In genomic region chr17:60729854-60730253, GRCh38 we compare ENCODE assay signal across 1 cellular context.
TF ChIP-seq lines count a peak whose summit lies in the region.

No MANE protein-coding gene starts in this region.

TF ChIP-seq in HepG2, 621 proteins besides CTCF, POLR2A, EP300 and RAD21 (continued from another document and continues in another):
- TF ChIP-seq ZNF740 (CRISPR knock-in tag; IDR thresholded peaks at IDR 0.05) (0 out of 2 replicates have a peak, but pooled peaks have one; percentile 13), REXO4 (CRISPR knock-in tag; IDR thresholded peaks at IDR 0.05; ENCODE audit: borderline replicate concordance) (no peak), ZNF282 (IDR thresholded peaks at IDR 0.05; ENCODE audit: partially characterized antibody) (no peak), ZNF605 (CRISPR knock-in tag; IDR thresholded peaks at IDR 0.05) (no peak), SKI (IDR thresholded peaks at IDR 0.05; ENCODE audit: partially characterized antibody) (peak; percentile 48), ZNF274 (CRISPR knock-in tag; IDR thresholded peaks at IDR 0.05) (no peak), SPEN (CRISPR knock-in tag; IDR thresholded peaks at IDR 0.05; ENCODE audit: low read depth) (no peak), ZBTB42 (CRISPR knock-in tag; IDR thresholded peaks at IDR 0.05) (no peak), PAWR (CRISPR knock-in tag; IDR thresholded peaks at IDR 0.05; ENCODE audit: borderline replicate concordance) (no peak), ZNF256 (CRISPR knock-in tag; conservative IDR thresholded peaks at IDR 0.05) (no peak; the same call in 1 of the 2 replicates), DMTF1 (CRISPR knock-in tag; IDR thresholded peaks at IDR 0.05) (no peak), NR0B2 (CRISPR knock-in tag; IDR thresholded peaks at IDR 0.05) (no peak), TFE3 (CRISPR knock-in tag; IDR thresholded peaks at IDR 0.05) (peak; percentile 89), DPF2 (CRISPR knock-in tag; IDR thresholded peaks at IDR 0.05; ENCODE audit: borderline replicate concordance, low read depth) (0 out of 2 replicates have a peak, but pooled peaks have one; percentile 48), RFXAP (CRISPR knock-in tag; IDR thresholded peaks at IDR 0.05; ENCODE audit: borderline replicate concordance) (no peak), FOSL2 (CRISPR knock-in tag; IDR thresholded peaks at IDR 0.05) (peak; percentile 41; the same call in 1 of the 2 replicates), ZNF333 (CRISPR knock-in tag; IDR thresholded peaks at IDR 0.05; ENCODE audit: borderline replicate concordance) (no peak), SOX6 (IDR thresholded peaks at IDR 0.05) (no peak), SOX6 (CRISPR knock-in tag; IDR thresholded peaks at IDR 0.05) (peak; percentile 86; the same call in 1 of the 2 replicates), SRF (IDR thresholded peaks at IDR 0.05; ENCODE audit: low read depth, low read length) (no peak), ZNF329 (CRISPR knock-in tag; IDR thresholded peaks at IDR 0.05; ENCODE audit: low read depth) (no peak), DDIT3 (CRISPR knock-in tag; IDR thresholded peaks at IDR 0.05) (0 out of 2 replicates have a peak, but pooled peaks have one; percentile 39), ZNF235 (CRISPR knock-in tag; IDR thresholded peaks at IDR 0.05; ENCODE audit: borderline replicate concordance) (no peak), MAX (IDR thresholded peaks at IDR 0.05) (peak; percentile 42), FOXP1 (IDR thresholded peaks at IDR 0.05) (no peak), FOXP1 (CRISPR knock-in tag; IDR thresholded peaks at IDR 0.05) (peak; percentile 60; the same call in 1 of the 2 replicates), PRMT3 (CRISPR knock-in tag; IDR thresholded peaks at IDR 0.05; ENCODE audit: borderline replicate concordance, low read depth) (no peak), ESRRA (CRISPR knock-in tag; IDR thresholded peaks at IDR 0.05; ENCODE audit: low read depth) (0 out of 2 replicates have a peak, but pooled peaks have one; percentile 19), SRSF1 (optimal IDR thresholded peaks at IDR 0.05; ENCODE audit: low read depth, low read length) (no peak), RFX1 (IDR thresholded peaks at IDR 0.05) (no peak), IRF1 (CRISPR knock-in tag; IDR thresholded peaks at IDR 0.05; ENCODE audit: low read depth) (no peak), ZNF383 (CRISPR knock-in tag; IDR thresholded peaks at IDR 0.05; ENCODE audit: borderline replicate concordance) (0 out of 2 replicates have a peak, but pooled peaks have one; percentile 43), DRAP1 (CRISPR knock-in tag; IDR thresholded peaks at IDR 0.05) (no peak), USF2 (IDR thresholded peaks at IDR 0.05; ENCODE audit: low read depth, low read length) (no peak), USF2 (CRISPR knock-in tag; IDR thresholded peaks at IDR 0.05; ENCODE audit: borderline replicate concordance) (no peak), ZSCAN20 (CRISPR knock-in tag; IDR thresholded peaks at IDR 0.05; ENCODE audit: borderline replicate concordance) (no peak), HDAC6 (IDR thresholded peaks at IDR 0.05; ENCODE audit: low read depth, low read length) (no peak), HDAC1 (CRISPR knock-in tag; IDR thresholded peaks at IDR 0.05) (peak; percentile 38; the same call in 1 of the 2 replicates), ZFP90 (CRISPR knock-in tag; IDR thresholded peaks at IDR 0.05; ENCODE audit: borderline replicate concordance) (no peak), ZFP62 (CRISPR knock-in tag; IDR thresholded peaks at IDR 0.05) (no peak), KLF9 (CRISPR knock-in tag; IDR thresholded peaks at IDR 0.05; ENCODE audit: low read depth) (no peak), TBP (CRISPR knock-in tag; IDR thresholded peaks at IDR 0.05) (no peak), THRA (CRISPR knock-in tag; IDR thresholded peaks at IDR 0.05; ENCODE audit: borderline replicate concordance) (peak; percentile 78; the same call in 1 of the 2 replicates), TERF1 (CRISPR knock-in tag; IDR thresholded peaks at IDR 0.05) (no peak), NR2F2 (IDR thresholded peaks at IDR 0.05; ENCODE audit: borderline replicate concordance, low read depth) (peak; percentile 85), CBX5 (CRISPR knock-in tag; IDR thresholded peaks at IDR 0.05; ENCODE audit: borderline replicate concordance) (no peak), NFIB (CRISPR knock-in tag; IDR thresholded peaks at IDR 0.05; ENCODE audit: borderline replicate concordance) (no peak), GMEB2 (CRISPR knock-in tag; IDR thresholded peaks at IDR 0.05; ENCODE audit: low read depth) (no peak), ZFP36L1 (CRISPR knock-in tag; IDR thresholded peaks at IDR 0.05) (no peak), ELF3 (CRISPR knock-in tag; IDR thresholded peaks at IDR 0.05) (peak; percentile 64), ZNF841 (CRISPR knock-in tag; IDR thresholded peaks at IDR 0.05; ENCODE audit: borderline replicate concordance) (no peak), DBP (CRISPR knock-in tag; IDR thresholded peaks at IDR 0.05; ENCODE audit: not compliant biosample characterization) (no peak), ZNF468 (CRISPR knock-in tag; IDR thresholded peaks at IDR 0.05) (no peak), ZNF564 (CRISPR knock-in tag; IDR thresholded peaks at IDR 0.05) (no peak)
